Comparison of ENCODE assay signal across 1 cellular context in the genomic region with DNA sequence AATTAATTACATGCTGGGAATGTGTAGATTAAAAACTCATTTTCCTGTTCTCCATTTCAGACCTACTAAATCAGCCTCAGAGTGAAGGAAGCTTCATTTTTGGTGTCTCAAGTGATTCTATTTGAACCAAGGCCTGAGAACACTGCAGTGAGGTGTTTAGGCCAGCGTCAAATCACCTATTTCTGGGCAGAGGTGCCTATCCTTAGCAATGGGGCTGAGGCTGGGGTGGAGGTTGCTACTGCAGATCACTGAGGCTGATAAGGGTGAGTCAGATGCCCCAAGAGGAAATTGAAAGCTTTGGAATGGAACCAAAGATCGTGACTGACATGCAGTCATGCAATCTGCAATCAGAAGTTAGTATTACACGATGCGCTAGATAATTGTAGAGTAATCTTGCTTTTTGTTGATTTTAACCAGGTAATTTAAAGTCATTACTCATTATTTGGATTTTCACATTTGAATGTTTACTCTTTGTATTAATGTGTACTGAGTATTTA.
TF ChIP-seq lines count a peak whose summit lies in the region.

No MANE protein-coding gene starts in this region.

TF ChIP-seq in A549, 52 proteins besides CTCF, POLR2A, EP300 and RAD21 (continued from another document):
- TF ChIP-seq ZSCAN20 (CRISPR knock-in tag; IDR thresholded peaks at IDR 0.05) = no peak
- TF ChIP-seq RCOR1 (IDR thresholded peaks at IDR 0.05; ENCODE audit: low read depth, low read length) = no peak
- TF ChIP-seq REST (IDR thresholded peaks at IDR 0.05) = no peak
- TF ChIP-seq, protein P1, sequence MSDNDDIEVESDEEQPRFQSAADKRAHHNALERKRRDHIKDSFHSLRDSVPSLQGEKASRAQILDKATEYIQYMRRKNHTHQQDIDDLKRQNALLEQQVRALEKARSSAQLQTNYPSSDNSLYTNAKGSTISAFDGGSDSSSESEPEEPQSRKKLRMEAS (IDR thresholded peaks at IDR 0.05) = peak; percentile 81
- peak; percentile 85 for TF ChIP-seq FOSB (CRISPR knock-in tag; IDR thresholded peaks at IDR 0.05)
- TF ChIP-seq NR3C1 (IDR thresholded peaks at IDR 0.05) = no peak
- peak; percentile 91 for TF ChIP-seq BHLHE40 (IDR thresholded peaks at IDR 0.05; ENCODE audit: low read depth, low read length)
- TF ChIP-seq, protein P2, sequence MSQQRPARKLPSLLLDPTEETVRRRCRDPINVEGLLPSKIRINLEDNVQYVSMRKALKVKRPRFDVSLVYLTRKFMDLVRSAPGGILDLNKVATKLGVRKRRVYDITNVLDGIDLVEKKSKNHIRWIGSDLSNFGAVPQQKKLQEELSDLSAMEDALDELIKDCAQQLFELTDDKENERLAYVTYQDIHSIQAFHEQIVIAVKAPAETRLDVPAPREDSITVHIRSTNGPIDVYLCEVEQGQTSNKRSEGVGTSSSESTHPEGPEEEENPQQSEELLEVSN (IDR thresholded peaks at IDR 0.05; ENCODE audit: borderline replicate concordance, low read depth) = no peak
- no peak for TF ChIP-seq CHD2 (IDR thresholded peaks at IDR 0.05; ENCODE audit: low read length, partially characterized antibody)
- no peak for TF ChIP-seq CHD4 (IDR thresholded peaks at IDR 0.05; ENCODE audit: borderline replicate concordance)
- no peak; the same call in 2 of the 3 replicates for TF ChIP-seq SMC3 (IDR thresholded peaks at IDR 0.05)
- TF ChIP-seq, protein P3, sequence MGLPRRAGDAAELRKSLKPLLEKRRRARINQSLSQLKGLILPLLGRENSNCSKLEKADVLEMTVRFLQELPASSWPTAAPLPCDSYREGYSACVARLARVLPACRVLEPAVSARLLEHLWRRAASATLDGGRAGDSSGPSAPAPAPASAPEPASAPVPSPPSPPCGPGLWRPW (IDR thresholded peaks at IDR 0.05) = peak; percentile 75
- TF ChIP-seq KDM1A (IDR thresholded peaks at IDR 0.05; ENCODE audit: low read depth) = no peak
- TF ChIP-seq PBX3 (IDR thresholded peaks at IDR 0.05) = peak; percentile 86
- TF ChIP-seq, protein P4, sequence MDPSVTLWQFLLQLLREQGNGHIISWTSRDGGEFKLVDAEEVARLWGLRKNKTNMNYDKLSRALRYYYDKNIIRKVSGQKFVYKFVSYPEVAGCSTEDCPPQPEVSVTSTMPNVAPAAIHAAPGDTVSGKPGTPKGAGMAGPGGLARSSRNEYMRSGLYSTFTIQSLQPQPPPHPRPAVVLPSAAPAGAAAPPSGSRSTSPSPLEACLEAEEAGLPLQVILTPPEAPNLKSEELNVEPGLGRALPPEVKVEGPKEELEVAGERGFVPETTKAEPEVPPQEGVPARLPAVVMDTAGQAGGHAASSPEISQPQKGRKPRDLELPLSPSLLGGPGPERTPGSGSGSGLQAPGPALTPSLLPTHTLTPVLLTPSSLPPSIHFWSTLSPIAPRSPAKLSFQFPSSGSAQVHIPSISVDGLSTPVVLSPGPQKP (IDR thresholded peaks at IDR 0.05; ENCODE audit: low read depth, low read length) = no peak
- TF ChIP-seq CEBPB (IDR thresholded peaks at IDR 0.05) = peak; percentile 89 to 96
- TF ChIP-seq JUN (IDR thresholded peaks at IDR 0.05) = peak; percentile 75 to 91; a peak in 4 of 5 replicates
- TF ChIP-seq TP53 (CRISPR knock-in tag; IDR thresholded peaks at IDR 0.05) = no peak
- TF ChIP-seq HEYL (CRISPR knock-in tag; IDR thresholded peaks at IDR 0.05) = peak; percentile 41; the same call in 1 of the 2 replicates
- 0 out of 2 replicates have a peak, but pooled peaks have one; percentile 17 for TF ChIP-seq HDAC2 (IDR thresholded peaks at IDR 0.05)
- TF ChIP-seq MAFK (IDR thresholded peaks at IDR 0.05; ENCODE audit: partially characterized antibody) = no peak
- no peak for TF ChIP-seq RFX5 (IDR thresholded peaks at IDR 0.05)
- TF ChIP-seq EHF (CRISPR knock-in tag; IDR thresholded peaks at IDR 0.05) = 0 out of 2 replicates have a peak, but pooled peaks have one; percentile 24
- TF ChIP-seq ZFP36 (IDR thresholded peaks at IDR 0.05; ENCODE audit: borderline replicate concordance, partially characterized antibody) = no peak
- no peak for TF ChIP-seq CBX2 (IDR thresholded peaks at IDR 0.05; ENCODE audit: borderline replicate concordance, low read depth)
- TF ChIP-seq FOXS1 (CRISPR knock-in tag; IDR thresholded peaks at IDR 0.05) = peak; percentile 65; the same call in 1 of the 2 replicates
- TF ChIP-seq NPAS2 (CRISPR knock-in tag; IDR thresholded peaks at IDR 0.05; ENCODE audit: borderline replicate concordance) = no peak
- no peak for TF ChIP-seq ZC3H11A (IDR thresholded peaks at IDR 0.05)
- 0 out of 2 replicates have a peak, but pooled peaks have one; percentile 6 for TF ChIP-seq NFE2L2 (conservative IDR thresholded peaks at IDR 0.05; ENCODE audit: low read length)
- peak; percentile 54; the same call in 1 of the 2 replicates for TF ChIP-seq TFCP2L1 (CRISPR knock-in tag; IDR thresholded peaks at IDR 0.05)
- no peak for TF ChIP-seq EHMT2 (IDR thresholded peaks at IDR 0.05; ENCODE audit: low read depth)
